In the genomic region with DNA sequence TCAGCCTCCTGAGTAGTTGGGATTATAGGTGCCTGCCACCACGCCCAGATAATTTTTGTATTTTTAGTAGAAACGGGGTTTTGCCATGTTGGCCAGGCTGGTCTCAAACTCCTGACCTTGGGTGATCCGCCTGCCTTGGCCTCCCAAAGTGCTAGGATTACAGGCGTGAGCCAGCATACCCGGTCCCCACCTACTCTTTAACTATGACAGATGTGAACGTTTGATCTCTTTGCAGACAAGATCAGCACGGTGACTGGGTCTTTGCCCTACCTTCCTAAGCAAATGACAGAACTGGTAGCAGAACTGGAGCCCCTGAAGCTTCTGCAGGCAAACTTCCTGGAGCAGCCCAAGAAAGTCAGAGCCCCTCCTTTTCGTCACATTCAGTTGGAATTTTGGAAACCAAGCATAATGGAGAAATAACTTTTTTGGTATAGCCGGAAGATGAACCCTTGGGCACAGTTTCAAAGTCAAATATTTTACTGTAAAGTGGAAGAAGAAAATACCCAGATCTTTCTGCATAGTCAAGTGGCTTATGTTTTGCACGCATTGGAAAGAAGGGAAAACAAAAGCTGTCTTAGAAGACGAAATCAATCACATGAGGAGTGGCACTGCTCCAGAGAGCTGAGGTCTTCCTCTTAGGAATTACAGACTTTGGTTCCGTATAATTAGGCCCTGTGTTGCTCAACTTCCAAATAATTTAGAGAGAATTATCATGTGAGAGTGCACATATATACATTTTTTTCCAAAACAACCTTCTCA, we compare ENCODE assay signal across 15 cellular contexts.
DNase-seq lines count a peak whose midpoint lies in the region; ATAC-seq and TF ChIP-seq lines count a peak whose summit lies in the region.
"Had no signal": no experiment of that assay in that cellular context is flagged by ENCODE, and none has a peak within 500 bp of the region (broad histone marks: within the 10 kb centered on the region; RNA-seq: fewer than 3 reads in every experiment).

No MANE protein-coding gene starts in this region.

- H3K27me3 ChIP-seq in right lobe of liver (no peaks in the 10 kb centered on the region), tibial nerve (no peaks in the 10 kb centered on the region)
- H3K27me3 ChIP-seq: pancreas had no signal

- H3K36me3 ChIP-seq in right lobe of liver (no peaks in the 10 kb centered on the region), tibial nerve (no peaks in the 10 kb centered on the region)
- H3K36me3 ChIP-seq: pancreas had no signal

- DNase-seq in SK-MEL-5 (ENCODE audit: low read depth, low spot score) (peak; percentile 96), coronary artery (ENCODE audit: low spot score) (no peak), right lobe of liver (no peak), tibial nerve (ENCODE audit: low spot score in 2 of 2) (peak in 1 of 2 donors; percentile 53), HPDE6-E6E7 (ENCODE audit: extremely low spot score) (no peak)
- no peak for DNase-seq in activated T-cell treated with anti-CD3 and anti-CD28 coated beads, Interleukin-2, amount 50 U/mL, for 48 hours
- DNase-seq: activated T-cell treated with anti-CD3 and anti-CD28 coated beads for 4 hours, COR-L47, H9, midbrain, pancreas, SW 1271 had no signal

- TF ChIP-seq CTCF in coronary artery (IDR thresholded peaks at IDR 0.05) (no peak), right lobe of liver (IDR thresholded peaks at IDR 0.05) (no peak), tibial nerve (IDR thresholded peaks at IDR 0.05) (no peak)

- in situ Hi-C loops in SK-MEL-5 (cut with HindIII; ENCODE audit: low pct_unique_long_range_greater_than_20kb, low sequenced_read_pairs), result loop anchor here (10.0 kb wide), 1 partner anchor 57 kb away; no protein-coding TSS in a partner anchor

- WGBS in right lobe of liver (ENCODE audit: insufficient coverage, low coverage, low lambda C conversion rate, missing lambda C conversion rate), result 12% methylated on average over 10 of the region's 12 CpGs
- whole genome bisulfite sequencing in tibial nerve, 2 donors, result 24 to 36% methylated on average over 12 of the region's 12 CpGs

- TF ChIP-seq POLR2A in right lobe of liver (IDR thresholded peaks at IDR 0.05), result no peak
- no peak for TF ChIP-seq POLR2A in tibial nerve (IDR thresholded peaks at IDR 0.05)

- intact Hi-C loops in right lobe of liver (cut with DNase I), result no loop called here

- H3K27ac ChIP-seq in coronary artery (peak overlapping the region; percentile 67 to 72), right lobe of liver (peak overlapping the region; percentile 72 to 97 (median 95)), tibial nerve (peak overlapping the region; percentile 38 to 83 (median 52))

- H3K9me3 ChIP-seq in right lobe of liver (no peaks in the 10 kb centered on the region), tibial nerve (no peaks in the 10 kb centered on the region)
- H3K9me3 ChIP-seq: pancreas had no signal

- H3K4me3 ChIP-seq in coronary artery, result no peak overlapping the region
- H3K4me3 ChIP-seq in right lobe of liver, result peak overlapping the region in 1 of 3 donors; percentile 9
- no peak overlapping the region for H3K4me3 ChIP-seq in tibial nerve
- H3K4me3 ChIP-seq: pancreas had no signal

- H3K4me1 ChIP-seq in right lobe of liver (peaks cover 0 to 74% (median 17%) of the 10 kb centered on the region in 4 donors), tibial nerve (peaks cover 0 to 39% (median 0%) of the 10 kb centered on the region in 4 donors)

- TF ChIP-seq EP300 in tibial nerve (IDR thresholded peaks at IDR 0.05), result peak in 1 of 2 donors; percentile 62

- peak; percentile 14 to 46 (median 30) for ATAC-seq in right lobe of liver
- ATAC-seq in HG03469 (IDR thresholded peaks at IDR 0.05; ENCODE audit: unreplicated experiment), result no peak
- ATAC-seq: activated CD4-positive, CD25-positive, alpha-beta regulatory T cell treated with anti-CD3 and anti-CD28 coated beads, Interleukin-2, amount 50 U/mL, for 24 hours; stimulated activated memory B cell treated with anti-CD40 and anti-IgM and Interleukin-4, amounts not matched to agents 10 μg/mL and 1 μg/mL and 100 μg/mL, for 72 hours had no signal
